In genomic region chr5:180072256-180072548, GRCh38 we compare ENCODE assay signal across 1 cellular context.
A peak's percentile ranks its signal among the peaks of the same experiment; 100 is the strongest.
TF ChIP-seq lines count a peak whose summit lies in the region.

No MANE protein-coding gene starts in this region.

TF ChIP-seq in K562, 482 proteins besides CTCF, POLR2A, EP300 and RAD21 (continued from another document):
- TF ChIP-seq ZNF175 (CRISPR knock-in tag; IDR thresholded peaks at IDR 0.05; ENCODE audit: low read depth) (0 out of 2 replicates have a peak, but pooled peaks have one; percentile 9), JUNB (CRISPR knock-in tag; conservative IDR thresholded peaks at IDR 0.05) (no peak), HBP1 (CRISPR knock-in tag; IDR thresholded peaks at IDR 0.05) (no peak), SETDB1 (IDR thresholded peaks at IDR 0.05; ENCODE audit: low read length) (no peak), LCOR (CRISPR knock-in tag; IDR thresholded peaks at IDR 0.05) (peak; percentile 88; the same call in 1 of the 2 replicates), MAZ (CRISPR knock-in tag; conservative IDR thresholded peaks at IDR 0.05 in 1 of 2, IDR thresholded peaks at IDR 0.05 in 1 of 2) (0 out of 4 replicates have a peak, but pooled peaks of 1 of the 2 experiments have one; percentile 4), ZNF384 (IDR thresholded peaks at IDR 0.05; ENCODE audit: low read depth, low read length) (no peak), HIVEP1 (CRISPR knock-in tag; IDR thresholded peaks at IDR 0.05) (no peak), MIER1 (IDR thresholded peaks at IDR 0.05; ENCODE audit: low read depth) (no peak), ZNF197 (CRISPR knock-in tag; IDR thresholded peaks at IDR 0.05; ENCODE audit: low read depth) (no peak), TEAD4 (IDR thresholded peaks at IDR 0.05; ENCODE audit: low read length) (no peak; the same call in 1 of the 2 replicates), TEAD4 (CRISPR knock-in tag; IDR thresholded peaks at IDR 0.05; ENCODE audit: borderline replicate concordance) (peak; percentile 5; the same call in 1 of the 2 replicates), E2F3 (CRISPR knock-in tag; IDR thresholded peaks at IDR 0.05) (peak; percentile 6; the same call in 1 of the 2 replicates), CREB5 (CRISPR knock-in tag; IDR thresholded peaks at IDR 0.05) (no peak), TAF9B (IDR thresholded peaks at IDR 0.05; ENCODE audit: partially characterized antibody) (no peak), SIN3B (IDR thresholded peaks at IDR 0.05; ENCODE audit: low read depth) (no peak), ARNT (IDR thresholded peaks at IDR 0.05) (peak in 1 of 2 experiments; percentile 42; a peak in 1 of 4 replicates), RHOXF2B (CRISPR knock-in tag; conservative IDR thresholded peaks at IDR 0.05) (no peak), DPF2 (IDR thresholded peaks at IDR 0.05) (peak; percentile 49; the same call in 1 of the 2 replicates)
